Comparison of ENCODE assay signal across 18 cellular contexts in genomic region chr3:33433843-33434242, GRCh38. TPM values are rescaled to one million over a fixed set of nuclear protein-coding genes. Genes with fewer than 3 reads are reported as not detected.
DNase-seq lines count a peak whose midpoint lies in the region; ATAC-seq and TF ChIP-seq lines count a peak whose summit lies in the region.
"Had no signal": no experiment of that assay in that cellular context is flagged by ENCODE, and none has a peak within 500 bp of the region (broad histone marks: within the 10 kb centered on the region; RNA-seq: fewer than 3 reads in every experiment).

No MANE protein-coding gene starts in this region.

- no peaks in the 10 kb centered on the region for H3K36me3 Mint-ChIP-seq in T-cell
- peaks cover 3% of the 10 kb centered on the region for H3K36me3 Mint-ChIP-seq in central memory CD8-positive, alpha-beta T cell (ENCODE audit: insufficient read depth)

- peak overlapping the region in 2 of 3 donors; percentile 13 to 28 for H3K4me3 Mint-ChIP-seq in T-cell
- peak overlapping the region; percentile 15 for H3K4me3 Mint-ChIP-seq in central memory CD8-positive, alpha-beta T cell
- H3K4me3 Mint-ChIP-seq: immature natural killer cell had no signal

- H3K4me1 Mint-ChIP-seq in T-cell = peaks cover 85 to 89% (median 88%) of the 10 kb centered on the region in 3 donors
- H3K4me1 Mint-ChIP-seq in central memory CD8-positive, alpha-beta T cell = peaks cover 76% of the 10 kb centered on the region

- no peaks in the 10 kb centered on the region for H3K9me3 ChIP-seq in upper lobe of right lung
- H3K9me3 ChIP-seq: heart right ventricle, neutrophil, right atrium auricular region, thoracic aorta had no signal

- no peak overlapping the region for H3K27ac ChIP-seq in upper lobe of right lung
- H3K27ac ChIP-seq: heart right ventricle, neutrophil, right atrium auricular region, thoracic aorta had no signal

- H3K4me3 ChIP-seq in upper lobe of right lung = no peak overlapping the region
- H3K4me3 ChIP-seq: heart right ventricle, right atrium auricular region, thoracic aorta had no signal

- ATAC-seq in T-cell (replicated peaks in 1 of 4) (no peak), upper lobe of right lung (no peak)
- ATAC-seq in central memory CD8-positive, alpha-beta T cell (replicated peaks; ENCODE audit: extremely low read depth, poor library complexity, severe bottlenecking) = no peak
- ATAC-seq: heart right ventricle, Right ventricle myocardium inferior had no signal

- DNase-seq in ELR (ENCODE audit: low read depth) (peak; percentile 26), T-cell (no peak), renal cortical epithelial cell (ENCODE audit: low read depth) (peak; percentile 35), upper lobe of right lung (no peak), iPS-NIHi11 (ENCODE audit: low spot score) (no peak), posterior cingulate gyrus (no peak)
- no peak for DNase-seq in central memory CD8-positive, alpha-beta T cell (ENCODE audit: low spot score in 2 of 2)
- DNase-seq: AML-193; anterior cingulate cortex; effector memory CD4-positive, alpha-beta T cell; heart right ventricle; immature natural killer cell; NCI-H146; stimulated activated CD4-positive, alpha-beta T cell treated with anti-CD3 and anti-CD28 coated beads, Interleukin-15, amount 100 ng/mL, for 24 hours had no signal

- TF ChIP-seq CTCF in upper lobe of right lung (IDR thresholded peaks at IDR 0.05) = no peak

- no peak overlapping the region for H3K27ac Mint-ChIP-seq in T-cell
- no peak overlapping the region for H3K27ac Mint-ChIP-seq in central memory CD8-positive, alpha-beta T cell (ENCODE audit: low read depth)

- no peaks in the 10 kb centered on the region for H3K9me3 Mint-ChIP-seq in T-cell
- H3K9me3 Mint-ChIP-seq in central memory CD8-positive, alpha-beta T cell = no peaks in the 10 kb centered on the region
- H3K9me3 Mint-ChIP-seq: immature natural killer cell had no signal

- no peaks in the 10 kb centered on the region for H3K36me3 ChIP-seq in upper lobe of right lung
- H3K36me3 ChIP-seq: heart right ventricle, neutrophil, right atrium auricular region, thoracic aorta had no signal

- CTCF ChIA-PET in T-cell (lab: Charles Lee) = interaction anchor here (0.6 kb wide), 2 partner anchors 19 to 360 kb away, joined by 4 read pairs; no protein-coding TSS in a partner anchor

- peaks cover 74% of the 10 kb centered on the region for H3K4me1 ChIP-seq in upper lobe of right lung

- POLR2A ChIA-PET in T-cell (lab: Charles Lee) = interaction anchor here (0.6 to 0.7 kb wide), 2 partner anchors 22 to 66 kb away, joined by 6 to 10 read pairs; no protein-coding TSS in a partner anchor

- H3K27me3 Mint-ChIP-seq in T-cell = no peaks in the 10 kb centered on the region
- H3K27me3 Mint-ChIP-seq in central memory CD8-positive, alpha-beta T cell = no peaks in the 10 kb centered on the region

- H3K27me3 ChIP-seq in upper lobe of right lung = no peaks in the 10 kb centered on the region
- H3K27me3 ChIP-seq: heart right ventricle, neutrophil, right atrium auricular region had no signal

- intact Hi-C loops in upper lobe of right lung (cut with DNase I) (no loop called here), posterior cingulate gyrus (cut with DNase I) (no loop called here)

RNA-seq across cellular contexts. Expression of gene UBP1, which starts 6.4 kb away (rescaled TPM):
- total RNA-seq in T-cell (100 to 1,000 TPM in 1 of 5 donors, 10 to 100 TPM in 4; 87.3 to 101 (median 91.4) TPM), renal cortical epithelial cell (32.8 and 77.3 TPM in 2 replicates), upper lobe of right lung (62.9 TPM)

Comparison
In these comparisons a context has a peak if more than half of its experiments do, and no peak if none do; other contexts are left out.
1. DNase-seq: peak in ELR (single experiment) and renal cortical epithelial cell (single experiment); none in T-cell (0 of 34), central memory CD8-positive, alpha-beta T cell (0 of 2), upper lobe of right lung (single experiment), iPS-NIHi11 (single experiment) and posterior cingulate gyrus (0 of 10).